In genomic region chr11:73316422-73316821, GRCh38 we compare ENCODE assay signal across 15 cellular contexts. TPM values are rescaled to one million over a fixed set of nuclear protein-coding genes. Genes with fewer than 3 reads are reported as not detected.
DNase-seq lines count a peak whose midpoint lies in the region; ATAC-seq, FAIRE-seq and TF ChIP-seq lines count a peak whose summit lies in the region.
"Had no signal": no experiment of that assay in that cellular context is flagged by ENCODE, and none has a peak within 500 bp of the region (broad histone marks: within the 10 kb centered on the region; RNA-seq: fewer than 3 reads in every experiment).

No MANE protein-coding gene starts in this region.

- H3K79me2 ChIP-seq in K562 (ENCODE audit: control insufficient read depth, insufficient read depth, low read length): no peaks in the 10 kb centered on the region

- H3K4me1 Mint-ChIP-seq in Caco-2 (ENCODE audit: low read depth, unreplicated experiment): peaks cover 23% of the 10 kb centered on the region

- no peaks in the 10 kb centered on the region for H3K9me3 Mint-ChIP-seq in Caco-2 (ENCODE audit: unreplicated experiment)
- H3K9me3 Mint-ChIP-seq: endodermal cell had no signal

- H3K9me3 ChIP-seq in Caco-2 (no peaks in the 10 kb centered on the region), K562 (replicated peaks; ENCODE audit: control insufficient read depth, insufficient read depth, low read depth, low read length) (no peaks in the 10 kb centered on the region), liver (ENCODE audit: control insufficient read depth in 4 of 4, low read length in 3 of 4) (no peaks in the 10 kb centered on the region), skeletal muscle tissue (ENCODE audit: control insufficient read depth in 3 of 3, low read length in 3 of 3) (no peaks in the 10 kb centered on the region)
- H3K9me3 ChIP-seq: BE2C, gastrocnemius medialis had no signal

- in situ Hi-C loops in K562 (cut with MboI): no loop called here

- H3K27ac ChIP-seq in K562 (ENCODE audit: extremely low read depth, low read depth, low read length) (no peak overlapping the region), liver (ENCODE audit: low read depth in 1 of 2, low read length in 2 of 2) (peak overlapping the region; percentile 9 to 47), skeletal muscle tissue (ENCODE audit: low read depth, low read length) (peak overlapping the region; percentile 54)

- H2AFZ ChIP-seq in K562 (ENCODE audit: low read depth, low read length): no peak overlapping the region

- H3K27me3 ChIP-seq in Caco-2 (replicated peaks; ENCODE audit: control insufficient read depth, insufficient read depth, low read length) (no peaks in the 10 kb centered on the region), K562 (ENCODE audit: control insufficient read depth in 2 of 2, insufficient read depth in 2 of 2, low read length in 2 of 2) (peaks cover 0 to 27% of the 10 kb centered on the region in 2 experiments; a peak in 2 of 5 replicates), liver (ENCODE audit: control insufficient read depth in 4 of 4, insufficient read depth in 4 of 4, low read length in 3 of 4) (no peaks in the 10 kb centered on the region), skeletal muscle tissue (ENCODE audit: control insufficient read depth in 3 of 3, insufficient read depth in 3 of 3, low read length in 3 of 3) (no peaks in the 10 kb centered on the region)
- H3K27me3 ChIP-seq: BE2C, gastrocnemius medialis had no signal

- H3K4me1 ChIP-seq in Caco-2 (peaks cover 40% of the 10 kb centered on the region), K562 (replicated peaks in 1 of 2; ENCODE audit: control insufficient read depth in 2 of 2, insufficient read depth in 2 of 2, low read length in 2 of 2) (peaks cover 0 to 3% of the 10 kb centered on the region in 2 experiments; a peak in 2 of 5 replicates), liver (ENCODE audit: control insufficient read depth in 4 of 4, insufficient read depth in 4 of 4, low read length in 3 of 4) (peaks cover 0 to 8% (median 1%) of the 10 kb centered on the region in 4 donors), skeletal muscle tissue (ENCODE audit: control insufficient read depth in 3 of 3, insufficient read depth in 3 of 3, low read length in 3 of 3) (peaks cover 51 to 60% (median 54%) of the 10 kb centered on the region in 3 donors)

- TF ChIP-seq CTCF in Caco-2 (IDR thresholded peaks at IDR 0.05; ENCODE audit: insufficient read depth in 1 of 2, low read depth in 1 of 2, low read length in 1 of 2, severe bottlenecking in 1 of 2, unreplicated experiment in 1 of 2): no peak
- TF ChIP-seq CTCF in K562 (IDR thresholded peaks at IDR 0.05 in 2 of 3, conservative IDR thresholded peaks at IDR 0.05 in 1 of 3; ENCODE audit: insufficient read depth in 2 of 3, low read depth in 1 of 3, low read length in 3 of 3): no peak
- TF ChIP-seq CTCF in liver (IDR thresholded peaks at IDR 0.05; ENCODE audit: low read depth, low read length, missing input control): no peak

- no peaks in the 10 kb centered on the region for H3K27me3 Mint-ChIP-seq in Caco-2 (ENCODE audit: insufficient read depth, unreplicated experiment)

- TF ChIP-seq POLR2A in K562 (conservative IDR thresholded peaks at IDR 0.05): no peak

- WGBS in K562 (ENCODE audit: insufficient coverage, low coverage, missing lambda C conversion rate): 6% methylated on average over 1 of the region's 1 CpG
- 79% methylated on average over 1 of the region's 1 CpG for WGBS in liver

- FAIRE-seq in K562 (lab: Jason Lieb, UNC): no peak

- no peak for TF ChIP-seq RAD21 in K562 (CRISPR knock-in tag; conservative IDR thresholded peaks at IDR 0.05 in 1 of 2, IDR thresholded peaks at IDR 0.05 in 1 of 2)
- no peak for TF ChIP-seq RAD21 in liver (IDR thresholded peaks at IDR 0.05)

- CTCF ChIA-PET in Caco-2 (lab: Charles Lee) (interaction anchor here (1.4 to 2.9 kb wide), 3 partner anchors 9 to 35 kb away, joined by 3 to 51 read pairs (median 18); no protein-coding TSS in a partner anchor), K562 (lab: Yijun Ruan, JAX; ENCODE audit: low intra/inter-chr PET ratio) (no interaction called here)

- no peak overlapping the region for H3K4me2 ChIP-seq in K562 (ENCODE audit: insufficient read depth, low read length)

- DNase-seq in Caco-2 (no peak), K562 (ENCODE audit: extremely low read depth in 1 of 4, low spot score in 3 of 4) (no peak), SK-N-DZ (ENCODE audit: low spot score) (no peak), RPMI8226 (no peak), NCI-H1417 treated with DMSO at 0.1 percent for 48 hours (lab: John Stamatoyannopoulos, UW) (no peak)
- no peak for DNase-seq in NK-92 treated with Interleukin-12 subunit alpha and Interleukin-12 subunit beta, amount 100 ng/mL, for 24 hours (lab: John Stamatoyannopoulos, UW)
- DNase-seq: activated naive CD4-positive, alpha-beta T cell; BE2C; DMS79; endodermal cell; gastrocnemius medialis; NCI-H69 had no signal

- intact Hi-C loops in Caco-2 (cut with micrococcal nuclease; ENCODE audit: unreplicated experiment) (no loop called here), K562 (cut with micrococcal nuclease) (no loop called here)

- POLR2A ChIA-PET in Caco-2 (lab: Charles Lee) (interaction anchor here (0.5 kb wide), 1 partner anchor 527 kb away, joined by 3 read pairs; no protein-coding TSS in a partner anchor), K562 (lab: Yijun Ruan, JAX) (interaction anchor here (0.6 kb wide), 1 partner anchor 33 kb away, joined by 3 read pairs; no protein-coding TSS in a partner anchor)

- peak overlapping the region; percentile 1 for H3K27ac Mint-ChIP-seq in Caco-2 (ENCODE audit: unreplicated experiment)
- H3K27ac Mint-ChIP-seq: endodermal cell had no signal

- no peak for TF ChIP-seq EP300 in K562 (IDR thresholded peaks at IDR 0.05; ENCODE audit: low read length)

- BruUV-seq in Caco-2 (replicated peaks; lab: Mats Ljungman, UMichigan) (no TSS peak), K562 (replicated peaks; lab: Mats Ljungman, UMichigan) (no TSS peak)

- no peak overlapping the region for H3K9ac ChIP-seq in K562 (ENCODE audit: insufficient read depth in 1 of 2, low read depth in 2 of 2, low read length in 2 of 2)
- no peak overlapping the region for H3K9ac ChIP-seq in liver (ENCODE audit: low read depth in 1 of 2, low read length in 2 of 2)
- H3K9ac ChIP-seq in skeletal muscle tissue (ENCODE audit: low read depth in 1 of 3, low read length in 3 of 3): no peak overlapping the region

- H3K36me3 ChIP-seq in Caco-2 (ENCODE audit: control insufficient read depth, insufficient read depth, low read length) (peaks cover 2% of the 10 kb centered on the region; the same call in 1 of the 2 replicates), K562 (ENCODE audit: control insufficient read depth, insufficient read depth, low read length) (no peaks in the 10 kb centered on the region), liver (ENCODE audit: control insufficient read depth in 4 of 4, insufficient read depth in 3 of 4, low read depth in 1 of 4, low read length in 3 of 4) (no peaks in the 10 kb centered on the region), skeletal muscle tissue (ENCODE audit: control insufficient read depth in 3 of 3, insufficient read depth in 3 of 3, low read length in 3 of 3) (peaks cover 0 to 5% (median 3%) of the 10 kb centered on the region in 3 donors)
- H3K36me3 ChIP-seq: BE2C, gastrocnemius medialis had no signal

- no peak for ATAC-seq in K562
- ATAC-seq: gastrocnemius medialis had no signal

- no peaks in the 10 kb centered on the region for H4K20me1 ChIP-seq in K562 (replicated peaks; ENCODE audit: control insufficient read depth, insufficient read depth, low read length)

- peaks cover 49% of the 10 kb centered on the region for H3K36me3 Mint-ChIP-seq in Caco-2 (ENCODE audit: insufficient read depth, unreplicated experiment)

- H3K4me3 Mint-ChIP-seq in Caco-2 (ENCODE audit: unreplicated experiment): no peak overlapping the region
- H3K4me3 Mint-ChIP-seq: endodermal cell had no signal

- H3K9me1 ChIP-seq in K562 (ENCODE audit: control insufficient read depth, insufficient read depth, low read length): no peaks in the 10 kb centered on the region

- no peak overlapping the region for H3K4me3 ChIP-seq in Caco-2 (ENCODE audit: low read depth, low read length)
- H3K4me3 ChIP-seq in K562: no peak overlapping the region
- H3K4me3 ChIP-seq in liver (ENCODE audit: low read depth in 1 of 3, low read length in 3 of 3): no peak overlapping the region
- H3K4me3 ChIP-seq in skeletal muscle tissue (ENCODE audit: low read length in 3 of 3): no peak overlapping the region
- H3K4me3 ChIP-seq: gastrocnemius medialis had no signal

RNA-seq across cellular contexts. Expression of gene ARHGEF17, which starts 8.3 kb away (rescaled TPM):
- 77.9 and 78.1 TPM in 2 replicates for total RNA-seq in Caco-2 (2022)
- total RNA-seq in K562 (2011; cell fraction: chromatin; rRNA removed; ENCODE audit: low replicate concordance): 0.55 and 6.0 TPM in 2 replicates
- 2.4 and 4.8 TPM in 2 replicates for total RNA-seq in K562 (2011; cell fraction: nucleolus; rRNA removed)
- 1.3 and 1.6 TPM in 2 replicates for total RNA-seq in K562 (2011; cell fraction: nucleoplasm; rRNA removed)
- 0.09 and 0.20 TPM in 2 replicates for total RNA-seq in K562 (2014; rRNA removed)
- total RNA-seq in K562 (2014; rRNA removed; fragmentation: Illumina TruSeq; extraction: Trizol): 0.03 and 0.07 TPM in 2 replicates
- total RNA-seq in K562 (2015; rRNA removed; fragmentation: Illumina TruSeq; extraction: Trizol): 0.04 and 0.23 TPM in 2 replicates
- total RNA-seq in K562 (2021): 0.29 and 0.53 TPM in 2 replicates
- 0.68 and 1.2 TPM in 2 replicates for polyA plus RNA-seq in K562 (2011; rRNA removed)
- 0.96 and 2.9 TPM in 2 replicates for polyA plus RNA-seq in K562 (2011; cell fraction: cytosol; rRNA removed)
- polyA plus RNA-seq in K562 (2011; cell fraction: nucleus; rRNA removed): 5.2 and 8.3 TPM in 2 replicates
- polyA plus RNA-seq in K562 (2012): 0.25 and 0.31 TPM in 2 replicates
- 0.10 and 0.17 TPM in 2 replicates for polyA plus RNA-seq in K562 (2014; fragmentation: Illumina TruSeq; extraction: Trizol)
- not detected for polyA plus RNA-seq in K562 (2014; fragmentation: Nextera tagmentation; extraction: Ambion mirVana)
- 0.09 and 0.17 TPM in 2 replicates for polyA plus RNA-seq in K562 (2014; rRNA removed)
- polyA minus RNA-seq in K562 (2011; rRNA and poly(A)+ RNA removed): 1.3 and 1.4 TPM in 2 replicates
- 0.57 and 1.4 TPM in 2 replicates for polyA minus RNA-seq in K562 (2011; cell fraction: cytosol; rRNA and poly(A)+ RNA removed)
- 3.7 and 4.0 TPM in 2 replicates for polyA minus RNA-seq in K562 (2011; cell fraction: nucleus; rRNA and poly(A)+ RNA removed)
- total RNA-seq in liver: 10 to 100 TPM in 1 of 2 donors, 1 to 10 TPM in 1; 7.7 to 12.6 TPM
- polyA plus RNA-seq in liver: 1 to 10 TPM; 2.6 to 3.8 TPM
- 19.3 TPM for total RNA-seq in skeletal muscle tissue
- polyA plus RNA-seq in SK-N-DZ (2014; cell fraction: cytosol; rRNA removed): 10.9 and 15.1 TPM in 2 replicates
- polyA plus RNA-seq in SK-N-DZ (2014; cell fraction: nucleus; rRNA removed): 97.3 and 116 TPM in 2 replicates
- total RNA-seq: T-helper 1 cell treated with Interleukin-12 subunit alpha and Interleukin-12 subunit beta and Interleukin-4 antibody, amounts not matched to agents 30 ng/mL and 1 ng/mL, for 36 hours had no signal

RNA-seq across cellular contexts. Expression of gene P2RY6, which starts 44.3 kb away (rescaled TPM):
- total RNA-seq in Caco-2 (2022): 48.4 and 55.7 TPM in 2 replicates
- total RNA-seq in K562 (2011; cell fraction: chromatin; rRNA removed; ENCODE audit: low replicate concordance): not detected in 2 replicates
- total RNA-seq in K562 (2011; cell fraction: nucleolus; rRNA removed): not detected in 2 replicates
- total RNA-seq in K562 (2011; cell fraction: nucleoplasm; rRNA removed): not detected in 2 replicates
- not detected in 2 replicates for total RNA-seq in K562 (2014; rRNA removed)
- total RNA-seq in K562 (2014; rRNA removed; fragmentation: Illumina TruSeq; extraction: Trizol): not detected in 2 replicates
- total RNA-seq in K562 (2015; rRNA removed; fragmentation: Illumina TruSeq; extraction: Trizol): not detected in 2 replicates
- not detected in 2 replicates for total RNA-seq in K562 (2021)
- polyA plus RNA-seq in K562 (2011; rRNA removed): not detected in 2 replicates
- not detected in 2 replicates for polyA plus RNA-seq in K562 (2011; cell fraction: cytosol; rRNA removed)
- polyA plus RNA-seq in K562 (2011; cell fraction: nucleus; rRNA removed): not detected in 2 replicates
- polyA plus RNA-seq in K562 (2012): not detected in 2 replicates
- not detected in 2 replicates for polyA plus RNA-seq in K562 (2014; fragmentation: Illumina TruSeq; extraction: Trizol)
- polyA plus RNA-seq in K562 (2014; fragmentation: Nextera tagmentation; extraction: Ambion mirVana): not detected
- not detected in 2 replicates for polyA plus RNA-seq in K562 (2014; rRNA removed)
- not detected in 2 replicates for polyA minus RNA-seq in K562 (2011; rRNA and poly(A)+ RNA removed)
- polyA minus RNA-seq in K562 (2011; cell fraction: cytosol; rRNA and poly(A)+ RNA removed): not detected in 2 replicates
- polyA minus RNA-seq in K562 (2011; cell fraction: nucleus; rRNA and poly(A)+ RNA removed): not detected in 2 replicates
- under 1 TPM; 0.59 to 0.98 TPM for total RNA-seq in liver
- 1 to 10 TPM in 1 of 2 donors, under 1 TPM in 1; 0.21 to 1.3 TPM for polyA plus RNA-seq in liver
- 2.1 TPM for total RNA-seq in skeletal muscle tissue
- polyA plus RNA-seq in SK-N-DZ (2014; cell fraction: cytosol; rRNA removed): 0.16 and 2.5 TPM in 2 replicates
- polyA plus RNA-seq in SK-N-DZ (2014; cell fraction: nucleus; rRNA removed): 0.25 TPM in 1 of 2 replicates, not detected in the other
- total RNA-seq: T-helper 1 cell treated with Interleukin-12 subunit alpha and Interleukin-12 subunit beta and Interleukin-4 antibody, amounts not matched to agents 30 ng/mL and 1 ng/mL, for 36 hours had no signal

RNA-seq across cellular contexts. Expression of gene RELT, which starts 59.8 kb away (rescaled TPM):
- total RNA-seq in Caco-2 (2022) (11.7 and 12.7 TPM in 2 replicates), K562 (2014; rRNA removed) (11.2 and 13.3 TPM in 2 replicates), K562 (2014; rRNA removed; fragmentation: Illumina TruSeq; extraction: Trizol) (3.1 and 3.8 TPM in 2 replicates), K562 (2015; rRNA removed; fragmentation: Illumina TruSeq; extraction: Trizol) (9.6 and 9.8 TPM in 2 replicates), K562 (2021) (18.4 and 20.2 TPM in 2 replicates), liver (1 to 10 TPM; 3.3 to 8.0 TPM), skeletal muscle tissue (1.6 TPM)
- total RNA-seq in K562 (2011; cell fraction: chromatin; rRNA removed; ENCODE audit: low replicate concordance): 24.0 and 79.7 TPM in 2 replicates
- total RNA-seq in K562 (2011; cell fraction: nucleolus; rRNA removed): 52.2 and 56.9 TPM in 2 replicates
- 38.4 and 46.9 TPM in 2 replicates for total RNA-seq in K562 (2011; cell fraction: nucleoplasm; rRNA removed)
- polyA plus RNA-seq in K562 (2011; rRNA removed) (7.4 and 11.8 TPM in 2 replicates), K562 (2014; fragmentation: Illumina TruSeq; extraction: Trizol) (6.0 and 8.6 TPM in 2 replicates), K562 (2014; fragmentation: Nextera tagmentation; extraction: Ambion mirVana) (1 to 10 TPM; 1.1 to 1.2 TPM), K562 (2014; rRNA removed) (14.4 and 14.9 TPM in 2 replicates), liver (1 to 10 TPM in 1 of 2 donors, under 1 TPM in 1; 0.21 to 1.3 TPM)
- polyA plus RNA-seq in K562 (2011; cell fraction: cytosol; rRNA removed): 11.0 and 16.5 TPM in 2 replicates
- polyA plus RNA-seq in K562 (2011; cell fraction: nucleus; rRNA removed): 55.1 and 73.5 TPM in 2 replicates
- 8.7 and 14.0 TPM in 2 replicates for polyA plus RNA-seq in K562 (2012)
- 4.7 and 6.0 TPM in 2 replicates for polyA minus RNA-seq in K562 (2011; rRNA and poly(A)+ RNA removed)
- polyA minus RNA-seq in K562 (2011; cell fraction: cytosol; rRNA and poly(A)+ RNA removed): 7.3 and 8.5 TPM in 2 replicates
- polyA minus RNA-seq in K562 (2011; cell fraction: nucleus; rRNA and poly(A)+ RNA removed): 18.2 and 20.5 TPM in 2 replicates
- 14.9 and 15.9 TPM in 2 replicates for polyA plus RNA-seq in SK-N-DZ (2014; cell fraction: cytosol; rRNA removed)
- polyA plus RNA-seq in SK-N-DZ (2014; cell fraction: nucleus; rRNA removed): 39.1 and 40.6 TPM in 2 replicates

Comparison
In these comparisons a context has a peak if more than half of its experiments do, and no peak if none do; other contexts are left out.
1. RNA of gene P2RY6, which starts 44.3 kb away (total RNA-seq): 48.4 to 55.7 TPM in Caco-2; 2.1 TPM in skeletal muscle tissue (single experiment), 0.59 to 0.98 TPM in liver and not detected in K562; every median in the first group is over 10 times any median in the second.